In the genomic region with DNA sequence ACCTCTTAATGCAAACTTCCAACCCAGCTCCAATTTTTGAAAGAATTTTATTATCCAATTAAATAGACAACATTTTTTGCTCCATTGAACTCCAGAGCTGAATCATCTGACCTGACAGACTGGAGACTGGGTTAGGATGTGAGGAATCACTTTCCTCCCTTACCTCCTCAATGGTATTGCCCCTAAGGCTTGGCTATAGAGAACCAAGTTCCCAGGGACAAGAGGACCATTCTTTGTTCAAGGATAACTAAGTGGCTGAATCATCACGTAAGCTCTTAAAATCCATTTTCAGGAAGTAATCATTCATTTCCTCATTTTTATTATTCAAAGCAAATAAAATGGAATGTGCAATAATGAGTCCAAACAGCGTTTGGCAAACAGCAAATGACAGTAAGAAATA, we compare ENCODE assay signal across 23 cellular contexts.
DNase-seq lines count a peak whose midpoint lies in the region; ATAC-seq and TF ChIP-seq lines count a peak whose summit lies in the region.
"Had no signal": no experiment of that assay in that cellular context is flagged by ENCODE, and none has a peak within 500 bp of the region (broad histone marks: within the 10 kb centered on the region; RNA-seq: fewer than 3 reads in every experiment).

No MANE protein-coding gene starts in this region.

- no peaks in the 10 kb centered on the region for H3K27me3 ChIP-seq in BJ (ENCODE audit: control insufficient read depth, insufficient read depth, low read length)
- H3K27me3 ChIP-seq: neural progenitor cell had no signal

- intact Hi-C loops in left cardiac atrium (cut with DNase I): no loop called here

- no peak overlapping the region for H3K27ac ChIP-seq in RWPE1
- H3K27ac ChIP-seq in epithelial cell of prostate: peak overlapping the region; percentile 62
- H3K27ac ChIP-seq: coronary artery, neural progenitor cell, thoracic aorta had no signal

- CTCF ChIA-PET in BJ (lab: Yijun Ruan, JAX): no interaction called here
- CTCF ChIA-PET in RWPE1 (lab: Yijun Ruan, JAX): interaction anchor here (0.6 to 0.7 kb wide), 2 partner anchors 12 to 806 kb away, joined by 3 read pairs; no protein-coding TSS in a partner anchor

- no peak for ATAC-seq in left cardiac atrium
- ATAC-seq: activated CD8-positive, alpha-beta memory T cell treated with anti-CD3 and anti-CD28 coated beads, Interleukin-2, amount 10 ng/mL, durations not matched to agents 7 days and 5 days; activated T-cell treated with anti-CD3 and anti-CD28 coated beads, Interleukin-2, amount 50 U/mL, for 72 hours; sciatic nerve had no signal

- no peak overlapping the region for H3K4me3 ChIP-seq in BJ (ENCODE audit: low read depth, low read length)
- H3K4me3 ChIP-seq: coronary artery, lung, neural progenitor cell, thoracic aorta had no signal

- POLR2A ChIA-PET in BJ (lab: Charles Lee): interaction anchor here (0.7 kb wide), 1 partner anchor 876 kb away, joined by 4 read pairs; no protein-coding TSS in a partner anchor
- POLR2A ChIA-PET in RWPE1 (lab: Yijun Ruan, JAX; ENCODE audit: low non-redundant PET): no interaction called here

- H3K36me3 ChIP-seq in BJ (ENCODE audit: control insufficient read depth, insufficient read depth, low read length): no peaks in the 10 kb centered on the region
- H3K36me3 ChIP-seq: neural progenitor cell, thoracic aorta had no signal

- TF ChIP-seq CTCF in BJ (IDR thresholded peaks at IDR 0.05; ENCODE audit: insufficient read depth, low read depth, low read length) (no peak), RWPE1 (conservative IDR thresholded peaks at IDR 0.05; ENCODE audit: low read depth) (no peak)

- peak; percentile 49 for DNase-seq in BJ (ENCODE audit: low read depth)
- peak; percentile 25 for DNase-seq in HPDE6-E6E7 (ENCODE audit: extremely low spot score)
- DNase-seq in RWPE1 (ENCODE audit: low spot score): peak; percentile 67
- peak; percentile 84 for DNase-seq in epithelial cell of prostate (ENCODE audit: low read depth, low spot score)
- no peak for DNase-seq in left cardiac atrium
- no peak for DNase-seq in activated naive CD4-positive, alpha-beta T cell (lab: John Stamatoyannopoulos, UW)
- no peak for DNase-seq in GF-D8 (lab: John Stamatoyannopoulos, UW)
- no peak for DNase-seq in inferior parietal cortex (ENCODE audit: extremely low spot score)
- DNase-seq: activated CD4-positive, alpha-beta T cell treated with anti-CD3 and anti-CD28 coated beads, Interleukin-2, amount 50 U/mL, for 1 hour; activated CD8-positive, alpha-beta memory T cell treated with anti-CD3 and anti-CD28 coated beads, Interleukin-2, amount 10 ng/mL, durations not matched to agents 7 days and 5 days; activated naive CD4-positive, alpha-beta T cell treated with anti-CD3 and anti-CD28 coated beads for 36 hours; activated T-cell treated with anti-CD3 and anti-CD28 coated beads, Interleukin-2, amount 50 U/mL, for 72 hours; C1 segment of cervical spinal cord; endodermal cell; Karpas-422; NCI-H2081; NCI-H446; stimulated activated naive CD4-positive, alpha-beta T cell treated with Interleukin-2 at 50 U/mL for 16 hours had no signal

Comparison
In these comparisons a context has a peak if more than half of its experiments do, and no peak if none do; other contexts are left out.
1. DNase-seq: peak in BJ (single experiment), HPDE6-E6E7 (single experiment), RWPE1 (single experiment) and epithelial cell of prostate (single experiment); none in left cardiac atrium (single experiment), activated naive CD4-positive, alpha-beta T cell (0 of 4), GF-D8 (single experiment) and inferior parietal cortex (single experiment).